38 cellular contexts compared by ENCODE assay signal in the genomic region with DNA sequence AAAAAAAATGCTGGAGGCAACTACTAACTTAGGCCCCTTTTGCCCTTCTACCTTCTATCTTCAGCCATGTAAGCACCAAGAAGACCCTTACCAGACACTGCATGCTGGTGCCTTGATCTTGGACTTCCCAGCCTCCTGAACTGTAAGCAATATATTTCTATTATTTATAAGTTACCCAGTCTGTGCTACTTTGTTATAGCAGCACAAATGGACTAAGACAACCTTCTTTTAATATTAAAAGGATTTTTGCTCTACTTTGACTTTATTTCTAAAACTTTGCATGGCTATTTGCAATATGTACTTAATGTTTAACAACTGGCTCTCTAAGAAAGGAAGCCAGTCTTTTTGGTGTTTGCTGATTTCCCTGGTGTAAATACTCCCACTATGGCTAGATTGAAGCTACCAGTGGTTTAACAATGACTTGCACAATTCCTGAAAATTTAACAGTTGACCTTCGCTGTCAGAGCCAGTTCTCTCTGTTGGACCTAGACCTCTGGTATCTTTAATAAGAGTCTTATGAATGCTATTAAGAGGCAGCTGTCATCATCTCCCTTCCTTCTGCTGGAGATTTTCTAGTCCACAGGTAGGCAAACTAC. TPM values are rescaled to one million over a fixed set of nuclear protein-coding genes. Genes with fewer than 3 reads are reported as not detected.
"Had no signal": no experiment of that assay in that cellular context is flagged by ENCODE, and none has a peak within 500 bp of the region (broad histone marks: within the 10 kb centered on the region; RNA-seq: fewer than 3 reads in every experiment).

No MANE protein-coding gene starts in this region.

- H3K9me3 ChIP-seq: adrenal gland, body of pancreas, breast epithelium had no signal

- ATAC-seq: activated CD8-positive, alpha-beta T cell treated with anti-CD3 and anti-CD28 coated beads for 36 hours; activated naive CD4-positive, alpha-beta T cell treated with anti-CD3 and anti-CD28 coated beads, Interleukin-2, amount 50 U/mL, for 72 hours; activated T-cell treated with anti-CD3 and anti-CD28 coated beads, Interleukin-2, amount 50 U/mL, for 4 hours; activated T-cell treated with anti-CD3 and anti-CD28 coated beads, Interleukin-2, amount 50 U/mL, for 72 hours; activated T-helper 17 cell treated with anti-CD3 and anti-CD28 coated beads, Interleukin-2, amount 50 U/mL, for 72 hours; body of pancreas had no signal

- H3K27ac ChIP-seq: adrenal gland, body of pancreas, brain microvascular endothelial cell, breast epithelium, VCaP had no signal

- H3K36me3 ChIP-seq: adrenal gland, brain microvascular endothelial cell, breast epithelium had no signal

- H3K4me1 ChIP-seq: adrenal gland, breast epithelium had no signal

- H3K27me3 ChIP-seq: adrenal gland, body of pancreas, brain microvascular endothelial cell, breast epithelium had no signal

- H3K4me3 ChIP-seq: adrenal gland, body of pancreas, breast epithelium had no signal

- DNase-seq: activated B cell treated with CpG ODN at 0.5 μM for 24 hours; activated CD4-positive, alpha-beta memory T cell treated with anti-CD3 and anti-CD28 coated beads for 36 hours; activated CD4-positive, alpha-beta T cell treated with anti-CD3 and anti-CD28 coated beads for 4 hours; activated CD4-positive, alpha-beta T cell treated with anti-CD3 and anti-CD28 coated beads, Interleukin-2, amount 10 ng/mL, durations not matched to agents 24 days and 14 days; activated CD4-positive, alpha-beta T cell treated with anti-CD3 and anti-CD28 coated beads, Interleukin-2, amount 50 U/mL, for 1 hour; activated CD4-positive, alpha-beta T cell treated with anti-CD3 and anti-CD28 coated beads, Interleukin-2, amount 50 U/mL, for 4 hours; activated CD4-positive, CD25-positive, alpha-beta regulatory T cell treated with anti-CD3 and anti-CD28 coated beads, Interleukin-2, amount 50 U/mL, for 72 hours; activated CD8-positive, alpha-beta memory T cell treated with anti-CD3 and anti-CD28 coated beads, Interleukin-2, amount 50 U/mL, for 4 hours; activated CD8-positive, alpha-beta T cell treated with anti-CD3 and anti-CD28 coated beads for 36 hours; activated effector memory CD4-positive, alpha-beta T cell treated with anti-CD3 and anti-CD28 coated beads, Interleukin-2, amount 50 U/mL, for 16 hours; activated gamma-delta T cell treated with Interleukin-2 at 50 U/mL for 16 hours; activated naive CD4-positive, alpha-beta T cell; activated naive CD4-positive, alpha-beta T cell treated with anti-CD3 and anti-CD28 coated beads for 36 hours; activated naive CD4-positive, alpha-beta T cell treated with anti-CD3 and anti-CD28 coated beads, Interleukin-2, amount 50 U/mL, for 16 hours; activated naive CD8-positive, alpha-beta T cell treated with anti-CD3 and anti-CD28 coated beads for 36 hours; activated T-cell treated with anti-CD3 and anti-CD28 coated beads for 4 hours; activated T-cell treated with anti-CD3 and anti-CD28 coated beads, Interleukin-2, amount 50 U/mL, for 1 hour; activated T-cell treated with anti-CD3 and anti-CD28 coated beads, Interleukin-2, amount 50 U/mL, for 4 hours; activated T-cell treated with anti-CD3 and anti-CD28 coated beads, Interleukin-2, amount 50 U/mL, for 72 hours; adrenal gland; amniotic stem cell; aorta; body of pancreas; brain microvascular endothelial cell; caudate nucleus; cerebellar nuclear complex; T-helper 1 cell; T-helper 2 cell; T-helper 9 cell had no signal

- FAIRE-seq: astrocyte, TTC549 had no signal

RNA-seq across cellular contexts. Expression of a gene that starts 25.2 kb away (rescaled TPM):
- total RNA-seq: activated B cell treated with CpG ODN at 0.5 μM for 24 hours; activated CD4-positive, alpha-beta memory T cell treated with anti-CD3 and anti-CD28 coated beads for 36 hours; activated CD4-positive, alpha-beta T cell treated with anti-CD3 and anti-CD28 coated beads, Interleukin-2, amount 10 ng/mL, durations not matched to agents 24 days and 14 days; activated CD8-positive, alpha-beta memory T cell treated with anti-CD3 and anti-CD28 coated beads for 36 hours; activated CD8-positive, alpha-beta T cell treated with anti-CD3 and anti-CD28 coated beads for 36 hours; activated naive CD4-positive, alpha-beta T cell treated with anti-CD3 and anti-CD28 coated beads for 36 hours; activated naive CD8-positive, alpha-beta T cell treated with anti-CD3 and anti-CD28 coated beads for 36 hours; activated T-cell treated with anti-CD3 and anti-CD28 coated beads, Interleukin-2, amount 50 U/mL, for 4 hours; activated T-cell treated with anti-CD3 and anti-CD28 coated beads, Interleukin-2, amount 50 U/mL, for 72 hours; activated T-helper 1 cell treated with anti-CD3 and anti-CD28 coated beads, Interleukin-12 subunit alpha, Interleukin-12 subunit beta, Interleukin-2, Interleukin-4 antibody, amounts not matched to agents 30 ng/mL and 10 ng/mL and 1 ng/mL, durations not matched to agents 14 hours and 24 hours and 36 hours; adrenal gland; aorta; astrocyte; body of pancreas; breast epithelium; chondrocyte had no signal
- polyA plus RNA-seq: adrenal gland, aorta had no signal

RNA-seq across cellular contexts. Expression of a gene that starts 32.2 kb away (rescaled TPM):
- total RNA-seq: activated B cell treated with CpG ODN at 0.5 μM for 24 hours; activated CD4-positive, alpha-beta memory T cell treated with anti-CD3 and anti-CD28 coated beads for 36 hours; activated CD4-positive, alpha-beta T cell treated with anti-CD3 and anti-CD28 coated beads, Interleukin-2, amount 10 ng/mL, durations not matched to agents 24 days and 14 days; activated CD8-positive, alpha-beta memory T cell treated with anti-CD3 and anti-CD28 coated beads for 36 hours; activated CD8-positive, alpha-beta T cell treated with anti-CD3 and anti-CD28 coated beads for 36 hours; activated naive CD4-positive, alpha-beta T cell treated with anti-CD3 and anti-CD28 coated beads for 36 hours; activated naive CD4-positive, alpha-beta T cell treated with anti-CD3 and anti-CD28 coated beads, Interleukin-2, amount 50 U/mL, for 72 hours; activated naive CD8-positive, alpha-beta T cell treated with anti-CD3 and anti-CD28 coated beads for 36 hours; activated T-cell treated with anti-CD3 and anti-CD28 coated beads, Interleukin-2, amount 50 U/mL, for 4 hours; activated T-cell treated with anti-CD3 and anti-CD28 coated beads, Interleukin-2, amount 50 U/mL, for 72 hours; activated T-helper 1 cell treated with anti-CD3 and anti-CD28 coated beads, Interleukin-12 subunit alpha, Interleukin-12 subunit beta, Interleukin-2, Interleukin-4 antibody, amounts not matched to agents 30 ng/mL and 10 ng/mL and 1 ng/mL, durations not matched to agents 14 hours and 24 hours and 36 hours; adrenal gland; aorta; astrocyte; body of pancreas; breast epithelium; chondrocyte had no signal
- polyA plus RNA-seq: adrenal gland, aorta had no signal
